ENCODE assay signal across 1 cellular context in genomic region chr18:24271381-24272331, GRCh38.
TF ChIP-seq lines count a peak whose summit lies in the region.

No MANE protein-coding gene starts in this region.

TF ChIP-seq in A549, 52 proteins besides CTCF, POLR2A, EP300 and RAD21 (continued from another document):
- TF ChIP-seq BCL3 (IDR thresholded peaks at IDR 0.05): no peak
- no peak for TF ChIP-seq HOXA7 (CRISPR knock-in tag; IDR thresholded peaks at IDR 0.05)
- no peak for TF ChIP-seq MYC (IDR thresholded peaks at IDR 0.05; ENCODE audit: borderline replicate concordance, low read length)
- no peak for TF ChIP-seq MAZ (IDR thresholded peaks at IDR 0.05; ENCODE audit: borderline replicate concordance, low read depth, low read length)
- no peak for TF ChIP-seq NR3C1 (IDR thresholded peaks at IDR 0.05)
- TF ChIP-seq NFE2L2 (conservative IDR thresholded peaks at IDR 0.05; ENCODE audit: low read length): no peak
- TF ChIP-seq NPAS2 (CRISPR knock-in tag; IDR thresholded peaks at IDR 0.05; ENCODE audit: borderline replicate concordance): no peak
- peak; percentile 26; the same call in 1 of the 2 replicates for TF ChIP-seq PHF8 (IDR thresholded peaks at IDR 0.05; ENCODE audit: borderline replicate concordance, low read depth)
- 0 out of 5 replicates have a peak, but pooled peaks of 1 of the 2 experiments have one; percentile 38 for TF ChIP-seq JUN (IDR thresholded peaks at IDR 0.05)
